Comparison of ENCODE assay signal across 9 cellular contexts in the genomic region with DNA sequence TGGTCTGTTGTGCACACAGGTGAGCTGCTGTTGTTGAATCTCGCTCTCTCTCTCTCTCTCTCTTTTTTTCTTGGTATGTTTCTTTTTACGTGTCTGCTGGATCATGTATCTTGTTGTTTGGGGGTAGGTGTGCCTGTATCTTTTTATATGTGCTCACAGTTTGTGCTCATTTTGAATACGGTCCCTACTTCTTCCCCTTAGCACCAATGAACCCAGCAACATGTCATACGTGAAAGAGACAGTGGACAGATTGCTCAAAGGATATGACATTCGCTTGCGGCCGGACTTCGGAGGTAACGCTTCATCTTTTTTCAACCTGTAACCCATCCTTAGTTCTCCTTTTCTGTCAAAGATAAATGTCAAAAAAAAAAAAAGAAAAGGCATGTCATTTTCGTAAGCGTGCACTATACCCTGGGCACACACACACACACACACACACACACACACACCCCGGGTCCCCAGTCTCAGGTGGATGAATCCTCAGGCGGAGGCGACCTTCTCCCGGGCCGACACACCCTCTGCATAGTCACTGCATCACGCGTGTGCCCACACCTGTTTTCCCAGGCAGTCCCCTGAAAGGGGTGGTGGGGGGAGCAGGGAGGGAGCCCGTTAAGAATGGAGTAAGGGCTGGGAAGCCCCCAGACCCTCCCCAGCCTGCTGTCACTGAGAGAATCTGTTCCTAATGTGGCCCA. TPM values are rescaled to one million over a fixed set of nuclear protein-coding genes. Genes with fewer than 3 reads are reported as not detected.
DNase-seq lines count a peak whose midpoint lies in the region; ATAC-seq and TF ChIP-seq lines count a peak whose summit lies in the region.
"Had no signal": no experiment of that assay in that cellular context is flagged by ENCODE, and none has a peak within 500 bp of the region (broad histone marks: within the 10 kb centered on the region; RNA-seq: fewer than 3 reads in every experiment).

No MANE protein-coding gene starts in this region.

- H3K4me2 ChIP-seq in neural progenitor cell, result peak overlapping the region; percentile 100

- H3K36me3 ChIP-seq in SK-N-MC (ENCODE audit: insufficient read depth, low read length) (no peaks in the 10 kb centered on the region), esophagus squamous epithelium (no peaks in the 10 kb centered on the region), neural progenitor cell (no peaks in the 10 kb centered on the region)

- peak overlapping the region; percentile 99 for H2AFZ ChIP-seq in neural progenitor cell (replicated peaks)

- H3K9me3 ChIP-seq in SK-N-MC (ENCODE audit: low read depth, low read length), result no peaks in the 10 kb centered on the region
- no peaks in the 10 kb centered on the region for H3K9me3 ChIP-seq in esophagus squamous epithelium
- H3K9me3 ChIP-seq in neural progenitor cell (ENCODE audit: low read depth), result no peaks in the 10 kb centered on the region

- H3K36me3 Mint-ChIP-seq in activated T-cell treated with anti-CD3 and anti-CD28 coated beads, Interleukin-2, amount 50 U/mL, for 24 hours (ENCODE audit: low read depth), result no peaks in the 10 kb centered on the region
- no peaks in the 10 kb centered on the region for H3K36me3 Mint-ChIP-seq in neural progenitor cell

- TF ChIP-seq CTCF in esophagus squamous epithelium (IDR thresholded peaks at IDR 0.05) (no peak), neural progenitor cell (IDR thresholded peaks at IDR 0.05) (no peak)

- H3K79me2 ChIP-seq in neural progenitor cell (ENCODE audit: low read depth), result no peaks in the 10 kb centered on the region

- no peaks in the 10 kb centered on the region for H4K20me1 ChIP-seq in neural progenitor cell (ENCODE audit: low read depth)

- TF ChIP-seq POLR2A in esophagus squamous epithelium (IDR thresholded peaks at IDR 0.05), result no peak

- H3K9ac ChIP-seq in SK-N-MC (ENCODE audit: insufficient read length) (peak overlapping the region; percentile 53), neural progenitor cell (no peak overlapping the region)

- intact Hi-C loops in esophagus squamous epithelium (cut with DNase I), result no loop called here

- no peak for DNase-seq in activated T-cell treated with anti-CD3 and anti-CD28 coated beads, Interleukin-2, amount 50 U/mL, for 24 hours
- no peak for DNase-seq in activated T-cell treated with anti-CD3 and anti-CD28 coated beads, Interleukin-2, amount 50 U/mL, for 1 hour
- DNase-seq in SK-N-MC (ENCODE audit: low read depth, low spot score) (no peak), esophagus squamous epithelium (lab: John Stamatoyannopoulos, UW) (no peak), neural progenitor cell (ENCODE audit: low spot score) (no peak), DMS114 treated with DMSO at 0.1 percent for 48 hours (lab: John Stamatoyannopoulos, UW; ENCODE audit: unreplicated experiment) (no peak), NCI-H1436 treated with DMSO at 0.1 percent for 48 hours (lab: John Stamatoyannopoulos, UW) (no peak)

- no peaks in the 10 kb centered on the region for H3F3A ChIP-seq in neural progenitor cell (ENCODE audit: low read depth)

- H3K27me3 ChIP-seq in esophagus squamous epithelium (peaks cover 0 to 34% (median 0%) of the 10 kb centered on the region in 4 donors), neural progenitor cell (peaks cover 50% of the 10 kb centered on the region)

- peak overlapping the region; percentile 66 for H3K4me3 Mint-ChIP-seq in activated T-cell treated with anti-CD3 and anti-CD28 coated beads, Interleukin-2, amount 50 U/mL, for 24 hours
- H3K4me3 Mint-ChIP-seq in neural progenitor cell, result peak overlapping the region; percentile 84

- ATAC-seq in HG03196 (IDR thresholded peaks at IDR 0.05; ENCODE audit: unreplicated experiment), result no peak

- H3K4me1 ChIP-seq in esophagus squamous epithelium (peaks cover 0 to 21% (median 12%) of the 10 kb centered on the region in 3 donors), neural progenitor cell (no peaks in the 10 kb centered on the region)

- peaks cover 19% of the 10 kb centered on the region for H3K4me1 Mint-ChIP-seq in activated T-cell treated with anti-CD3 and anti-CD28 coated beads, Interleukin-2, amount 50 U/mL, for 24 hours (ENCODE audit: low read depth)
- H3K4me1 Mint-ChIP-seq in neural progenitor cell, result peaks cover 7% of the 10 kb centered on the region

- WGBS in esophagus squamous epithelium, 2 donors, result 2 to 6% methylated on average over 16 to 17 of the region's 19 CpGs

- peaks cover 56% of the 10 kb centered on the region for H3K27me3 Mint-ChIP-seq in activated T-cell treated with anti-CD3 and anti-CD28 coated beads, Interleukin-2, amount 50 U/mL, for 24 hours
- peaks cover 8% of the 10 kb centered on the region for H3K27me3 Mint-ChIP-seq in neural progenitor cell (ENCODE audit: insufficient read depth, low read depth)

- H3K27ac Mint-ChIP-seq in activated T-cell treated with anti-CD3 and anti-CD28 coated beads, Interleukin-2, amount 50 U/mL, for 24 hours, result no peak overlapping the region
- no peak overlapping the region for H3K27ac Mint-ChIP-seq in neural progenitor cell

- H3K9me3 Mint-ChIP-seq in activated T-cell treated with anti-CD3 and anti-CD28 coated beads, Interleukin-2, amount 50 U/mL, for 24 hours, result no peaks in the 10 kb centered on the region
- H3K9me3 Mint-ChIP-seq in neural progenitor cell, result no peaks in the 10 kb centered on the region

- peak overlapping the region; percentile 92 for H3K4me3 ChIP-seq in SK-N-MC
- H3K4me3 ChIP-seq in esophagus squamous epithelium, result peak overlapping the region; percentile 19 to 54 (median 42)
- peak overlapping the region; percentile 56 for H3K4me3 ChIP-seq in neural progenitor cell

- H3K27ac ChIP-seq in SK-N-MC (no peak overlapping the region), esophagus squamous epithelium (no peak overlapping the region), neural progenitor cell (no peak overlapping the region)

RNA-seq across cellular contexts. Expression of gene GABRB1, which starts 0.5 kb away (rescaled TPM):
- total RNA-seq in esophagus squamous epithelium (not detected), neural progenitor cell (ENCODE audit: low replicate concordance) (not detected in 2 replicates)
- total RNA-seq: activated CD8-positive, alpha-beta memory T cell treated with anti-CD3 and anti-CD28 coated beads for 36 hours had no signal

RNA-seq across cellular contexts. Expression of gene GABRA4, which starts 38.5 kb away (rescaled TPM):
- 1 to 10 TPM in 1 of 4 donors, under 1 TPM in 2, not detected in 1; under 0.01 to 2.3 (median 0.13) TPM for total RNA-seq in esophagus squamous epithelium
- total RNA-seq in neural progenitor cell (ENCODE audit: low replicate concordance), result not detected in 2 replicates
- total RNA-seq: activated CD8-positive, alpha-beta memory T cell treated with anti-CD3 and anti-CD28 coated beads for 36 hours had no signal

Comparison
In these comparisons a context has a peak if more than half of its experiments do, and no peak if none do; other contexts are left out.
1. H3K4me3 ChIP-seq: peak in every context shown above with its lines; median percentile 92 in SK-N-MC; 56 in neural progenitor cell; 42 in esophagus squamous epithelium.